12 cellular contexts compared by ENCODE assay signal in the genomic region with DNA sequence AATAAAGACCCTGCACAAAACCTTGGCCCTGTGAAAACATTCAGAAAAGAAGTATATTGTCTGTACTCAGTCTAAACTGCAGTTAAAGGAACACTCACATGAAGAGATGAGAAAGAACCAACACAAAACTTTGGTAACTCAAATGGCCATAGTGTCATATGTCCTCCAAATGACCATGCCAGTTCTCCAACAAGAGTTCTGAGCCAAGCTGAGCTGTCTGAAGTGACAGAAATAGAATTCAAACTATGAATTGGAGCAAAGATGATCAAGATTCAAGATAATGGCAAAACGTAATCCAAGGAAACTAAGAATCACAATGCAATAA.
DNase-seq lines count a peak whose midpoint lies in the region; ATAC-seq and TF ChIP-seq lines count a peak whose summit lies in the region.
"Had no signal": no experiment of that assay in that cellular context is flagged by ENCODE, and none has a peak within 500 bp of the region (broad histone marks: within the 10 kb centered on the region; RNA-seq: fewer than 3 reads in every experiment).

No MANE protein-coding gene starts in this region.

- no peaks in the 10 kb centered on the region for H3K27me3 Mint-ChIP-seq in Calu3 (ENCODE audit: unreplicated experiment)

- H3K79me2 ChIP-seq in HCT116 (ENCODE audit: insufficient read depth, low read length) (no peaks in the 10 kb centered on the region), SU-DHL-6 (ENCODE audit: insufficient read depth, low read length) (no peaks in the 10 kb centered on the region)

- no peak overlapping the region for H3K4me3 Mint-ChIP-seq in Calu3 (ENCODE audit: low read depth, unreplicated experiment)
- H3K4me3 Mint-ChIP-seq: CD14-positive monocyte had no signal

- no peak for TF ChIP-seq POLR2A in HCT116 (IDR thresholded peaks at IDR 0.05; ENCODE audit: borderline replicate concordance, extremely low read depth, insufficient read depth, insufficient read length)

- no peak for TF ChIP-seq RAD21 in HCT116 (IDR thresholded peaks at IDR 0.05; ENCODE audit: low read depth)

- no peak overlapping the region for H2AFZ ChIP-seq in HCT116 (ENCODE audit: low read depth, low read length, poor library complexity, severe bottlenecking)
- peak overlapping the region; percentile 91 for H2AFZ ChIP-seq in SU-DHL-6 (ENCODE audit: low read depth, low read length, severe bottlenecking)

- TF ChIP-seq CTCF in Calu3 (IDR thresholded peaks at IDR 0.05; ENCODE audit: unreplicated experiment) (peak; percentile 11), HCT116 (IDR thresholded peaks at IDR 0.05 in 2 of 3, conservative IDR thresholded peaks at IDR 0.05 in 1 of 3; ENCODE audit: borderline replicate concordance in 1 of 3, insufficient read depth in 1 of 3, low read depth in 2 of 3, low read length in 2 of 3) (no peak), SU-DHL-6 (IDR thresholded peaks at IDR 0.05; ENCODE audit: insufficient read depth, low read length, poor library complexity, severe bottlenecking) (no peak)

- peaks cover 2% of the 10 kb centered on the region for H3K9me3 Mint-ChIP-seq in Calu3 (ENCODE audit: low read depth, unreplicated experiment)
- H3K9me3 Mint-ChIP-seq: CD14-positive monocyte had no signal

- H3K4me1 Mint-ChIP-seq in Calu3 (ENCODE audit: low read depth, unreplicated experiment) = no peaks in the 10 kb centered on the region
- H3K4me1 Mint-ChIP-seq: CD14-positive monocyte had no signal

- intact Hi-C loops in Calu3 (cut with micrococcal nuclease; ENCODE audit: unreplicated experiment) (loop anchor here (2.0 to 5.0 kb wide), 3 partner anchors 620 to 1072 kb away; no protein-coding TSS in a partner anchor), HCT116 (cut with micrococcal nuclease) (loop anchor here (1.0 to 5.0 kb wide), 3 partner anchors 618 to 1070 kb away; no protein-coding TSS in a partner anchor)

- no peak for DNase-seq in Calu3
- no peak for DNase-seq in HCT116 (ENCODE audit: low read depth, low spot score)
- DNase-seq in left lobe of liver (ENCODE audit: low spot score) = no peak
- DNase-seq in T-helper 2 cell = no peak
- DNase-seq in SW 1271 (lab: John Stamatoyannopoulos, UW) = no peak
- DNase-seq: NCI-H524 treated with DMSO at 0.1 percent for 48 hours had no signal

- no peaks in the 10 kb centered on the region for H3K4me1 ChIP-seq in HCT116 (ENCODE audit: control insufficient read depth in 1 of 2, insufficient read depth in 2 of 2, low read length in 2 of 2)
- H3K4me1 ChIP-seq: A549, Caco-2 had no signal

- H3K9me2 ChIP-seq in HCT116 (ENCODE audit: insufficient read depth) (no peaks in the 10 kb centered on the region; the same call in 1 of the 2 replicates), SU-DHL-6 (replicated peaks; ENCODE audit: insufficient read depth, low read length) (no peaks in the 10 kb centered on the region)

- BruUV-seq in Calu3 (replicated peaks; lab: Mats Ljungman, UMichigan) = no TSS peak
- no TSS peak for BruUV-seq in HCT116 (replicated peaks; lab: Mats Ljungman, UMichigan)

- H3K4me2 ChIP-seq in HCT116 (ENCODE audit: low read length) = no peak overlapping the region
- no peak overlapping the region for H3K4me2 ChIP-seq in SU-DHL-6 (ENCODE audit: low read depth, low read length, poor library complexity, severe bottlenecking)
- H3K4me2 ChIP-seq: A549 had no signal

- no peaks in the 10 kb centered on the region for H3F3A ChIP-seq in SU-DHL-6 (ENCODE audit: insufficient read depth)

- no peak overlapping the region for H3K27ac ChIP-seq in HCT116 (ENCODE audit: low read depth, low read length)
- no peak overlapping the region for H3K27ac ChIP-seq in SU-DHL-6 (ENCODE audit: low read depth, low read length)
- H3K27ac ChIP-seq: A549 had no signal

- H3K36me3 ChIP-seq in HCT116 (ENCODE audit: control insufficient read depth in 1 of 2, insufficient read depth in 2 of 2, low read length in 2 of 2) = no peaks in the 10 kb centered on the region
- H3K36me3 ChIP-seq in SU-DHL-6 (ENCODE audit: low read length) = no peaks in the 10 kb centered on the region

- ATAC-seq in HCT116 = peak; percentile 25; the same call in 1 of the 2 replicates
- peak; percentile 11 for ATAC-seq in left lobe of liver
- no peak for ATAC-seq in GM21717 (IDR thresholded peaks at IDR 0.05; ENCODE audit: unreplicated experiment)
- no peak for ATAC-seq in GM19455 (IDR thresholded peaks at IDR 0.05; ENCODE audit: unreplicated experiment)

- RAD21 ChIA-PET in HCT116 (lab: Charles Lee; ENCODE audit: low non-redundant PET in 1 of 2, low total read pairs in 2 of 2, uncharacterized antibody in 2 of 2, unreplicated experiment in 2 of 2) = interaction anchor here (0.6 to 1.1 kb wide), 3 partner anchors 618 to 636 kb away, joined by 3 to 5 read pairs (median 4); no protein-coding TSS in a partner anchor

- no peak overlapping the region for H3K27ac Mint-ChIP-seq in Calu3 (ENCODE audit: unreplicated experiment)

- H3K4me3 ChIP-seq in HCT116 (replicated peaks in 1 of 2; ENCODE audit: low read depth in 1 of 2, low read length in 2 of 2) (no peak overlapping the region), SU-DHL-6 (ENCODE audit: insufficient read depth, low read length, poor library complexity, severe bottlenecking) (no peak overlapping the region)
- H3K4me3 ChIP-seq: A549 had no signal

- POLR2A ChIA-PET in HCT116 (lab: Charles Lee) = no interaction called here

- H3K9ac ChIP-seq in HCT116 (ENCODE audit: low read length) (no peak overlapping the region), SU-DHL-6 (ENCODE audit: low read length) (no peak overlapping the region)

- no peaks in the 10 kb centered on the region for H4K20me1 ChIP-seq in HCT116 (ENCODE audit: insufficient read depth)
- H4K20me1 ChIP-seq in SU-DHL-6 (ENCODE audit: low read depth, low read length) = no peaks in the 10 kb centered on the region

- H3K36me3 Mint-ChIP-seq in Calu3 (ENCODE audit: insufficient read depth, unreplicated experiment) = no peaks in the 10 kb centered on the region
- H3K36me3 Mint-ChIP-seq: CD14-positive monocyte had no signal

- H3K27me3 ChIP-seq in HCT116 (ENCODE audit: insufficient read depth, low read length) = no peaks in the 10 kb centered on the region
- H3K27me3 ChIP-seq in SU-DHL-6 (ENCODE audit: low read length) = no peaks in the 10 kb centered on the region

- no peaks in the 10 kb centered on the region for H3K9me3 ChIP-seq in HCT116 (ENCODE audit: control insufficient read depth in 1 of 2, insufficient read depth in 1 of 2, low read depth in 1 of 2, low read length in 2 of 2)
- H3K9me3 ChIP-seq in SU-DHL-6 (ENCODE audit: insufficient read depth, low read length) = no peaks in the 10 kb centered on the region
- H3K9me3 ChIP-seq: A549, Caco-2 had no signal

- CTCF ChIA-PET in Calu3 (lab: Charles Lee) = interaction anchor here (0.8 kb wide), 1 partner anchor 618 kb away, joined by 4 read pairs; no protein-coding TSS in a partner anchor
- CTCF ChIA-PET in HCT116 (lab: Charles Lee) = interaction anchor here (0.9 to 2.4 kb wide), 9 partner anchors 7 to 1073 kb away, joined by 3 to 26 read pairs (median 5); no protein-coding TSS in a partner anchor

TF ChIP-seq in HCT116, 20 proteins besides CTCF, POLR2A, EP300 and RAD21:
- TF ChIP-seq YY1 (IDR thresholded peaks at IDR 0.05; ENCODE audit: extremely low read depth, insufficient replicate concordance, low read depth, low read length) (no peak), SIN3A (IDR thresholded peaks at IDR 0.05; ENCODE audit: low read depth) (no peak), TCF7L2 (IDR thresholded peaks at IDR 0.05; ENCODE audit: borderline replicate concordance, extremely low read depth, insufficient read depth, insufficient read length) (no peak), SRF (IDR thresholded peaks at IDR 0.05; ENCODE audit: low read depth) (no peak)
- TF ChIP-seq, protein P1, sequence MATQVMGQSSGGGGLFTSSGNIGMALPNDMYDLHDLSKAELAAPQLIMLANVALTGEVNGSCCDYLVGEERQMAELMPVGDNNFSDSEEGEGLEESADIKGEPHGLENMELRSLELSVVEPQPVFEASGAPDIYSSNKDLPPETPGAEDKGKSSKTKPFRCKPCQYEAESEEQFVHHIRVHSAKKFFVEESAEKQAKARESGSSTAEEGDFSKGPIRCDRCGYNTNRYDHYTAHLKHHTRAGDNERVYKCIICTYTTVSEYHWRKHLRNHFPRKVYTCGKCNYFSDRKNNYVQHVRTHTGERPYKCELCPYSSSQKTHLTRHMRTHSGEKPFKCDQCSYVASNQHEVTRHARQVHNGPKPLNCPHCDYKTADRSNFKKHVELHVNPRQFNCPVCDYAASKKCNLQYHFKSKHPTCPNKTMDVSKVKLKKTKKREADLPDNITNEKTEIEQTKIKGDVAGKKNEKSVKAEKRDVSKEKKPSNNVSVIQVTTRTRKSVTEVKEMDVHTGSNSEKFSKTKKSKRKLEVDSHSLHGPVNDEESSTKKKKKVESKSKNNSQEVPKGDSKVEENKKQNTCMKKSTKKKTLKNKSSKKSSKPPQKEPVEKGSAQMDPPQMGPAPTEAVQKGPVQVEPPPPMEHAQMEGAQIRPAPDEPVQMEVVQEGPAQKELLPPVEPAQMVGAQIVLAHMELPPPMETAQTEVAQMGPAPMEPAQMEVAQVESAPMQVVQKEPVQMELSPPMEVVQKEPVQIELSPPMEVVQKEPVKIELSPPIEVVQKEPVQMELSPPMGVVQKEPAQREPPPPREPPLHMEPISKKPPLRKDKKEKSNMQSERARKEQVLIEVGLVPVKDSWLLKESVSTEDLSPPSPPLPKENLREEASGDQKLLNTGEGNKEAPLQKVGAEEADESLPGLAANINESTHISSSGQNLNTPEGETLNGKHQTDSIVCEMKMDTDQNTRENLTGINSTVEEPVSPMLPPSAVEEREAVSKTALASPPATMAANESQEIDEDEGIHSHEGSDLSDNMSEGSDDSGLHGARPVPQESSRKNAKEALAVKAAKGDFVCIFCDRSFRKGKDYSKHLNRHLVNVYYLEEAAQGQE (IDR thresholded peaks at IDR 0.05; ENCODE audit: low read depth) = no peak

Comparison
In these comparisons a context has a peak if more than half of its experiments do, and no peak if none do; other contexts are left out.
1. ATAC-seq: peak in HCT116 (single experiment) and left lobe of liver (single experiment); none in GM21717 (single experiment) and GM19455 (single experiment).